ENCODE assay signal across 9 cellular contexts in genomic region chr11:11396290-11397042, GRCh38. TPM values are rescaled to one million over a fixed set of nuclear protein-coding genes. Genes with fewer than 3 reads are reported as not detected.
DNase-seq lines count a peak whose midpoint lies in the region; ATAC-seq and TF ChIP-seq lines count a peak whose summit lies in the region.
"Had no signal": no experiment of that assay in that cellular context is flagged by ENCODE, and none has a peak within 500 bp of the region (broad histone marks: within the 10 kb centered on the region; RNA-seq: fewer than 3 reads in every experiment).

No MANE protein-coding gene starts in this region.

- H3K27ac Mint-ChIP-seq in chondrocyte (ENCODE audit: unreplicated experiment), result peak overlapping the region; percentile 88
- H3K27ac Mint-ChIP-seq: activated CD4-positive, alpha-beta memory T cell treated with anti-CD3 and anti-CD28 coated beads for 36 hours had no signal

- peak; percentile 40 for ATAC-seq in Right ventricle myocardium inferior
- ATAC-seq in lung (ENCODE audit: insufficient read depth, low FRiP score), result peak; percentile 22

- H3K27me3 Mint-ChIP-seq in chondrocyte (ENCODE audit: low read depth), result peaks cover 2% of the 10 kb centered on the region
- H3K27me3 Mint-ChIP-seq: activated CD4-positive, alpha-beta memory T cell treated with anti-CD3 and anti-CD28 coated beads for 36 hours had no signal

- no peak overlapping the region for H3K4me3 Mint-ChIP-seq in chondrocyte (ENCODE audit: unreplicated experiment)
- H3K4me3 Mint-ChIP-seq: activated CD4-positive, alpha-beta memory T cell treated with anti-CD3 and anti-CD28 coated beads for 36 hours had no signal

- H3K27ac ChIP-seq in left ventricle myocardium inferior (replicated peaks) (no peak overlapping the region), lung (ENCODE audit: low read depth in 1 of 2, low read length in 1 of 2) (no peak overlapping the region), uterus (peak overlapping the region; percentile 76 to 80)

- H3K36me3 ChIP-seq in left ventricle myocardium inferior (no peaks in the 10 kb centered on the region), lung (ENCODE audit: control insufficient read depth in 2 of 2, insufficient read depth in 2 of 2, low read length in 2 of 2) (no peaks in the 10 kb centered on the region), uterus (no peaks in the 10 kb centered on the region)

- 69 to 70% methylated on average over 11 of the region's 11 CpGs for WGBS in lung, 2 donors

- TF ChIP-seq CTCF in left ventricle myocardium inferior (IDR thresholded peaks at IDR 0.05; ENCODE audit: borderline replicate concordance) (no peak), chondrocyte (IDR thresholded peaks at IDR 0.05) (no peak), lung (IDR thresholded peaks at IDR 0.05; ENCODE audit: control extremely low read depth, extremely low read depth) (no peak), uterus (IDR thresholded peaks at IDR 0.05) (no peak)

- intact Hi-C loops in Right ventricle myocardium inferior (cut with DNase I), result no loop called here
- intact Hi-C loops in left ventricle myocardium inferior (cut with micrococcal nuclease), result no loop called here
- intact Hi-C loops in uterus (cut with DNase I; ENCODE audit: low total_unique reads), result no loop called here

- H3K4me3 ChIP-seq in left ventricle myocardium inferior, result no peak overlapping the region
- no peak overlapping the region for H3K4me3 ChIP-seq in lung
- H3K4me3 ChIP-seq in uterus, result no peak overlapping the region

- DNase-seq in Right ventricle myocardium inferior (ENCODE audit: missing footprints) (no peak), left ventricle myocardium inferior (no peak), chondrocyte (ENCODE audit: low spot score) (no peak), lung (ENCODE audit: low spot score) (no peak), uterus (peak; percentile 70 to 86), T-helper 1 cell (no peak), NCI-H187 treated with DMSO at 0.1 percent for 48 hours (lab: John Stamatoyannopoulos, UW) (no peak)
- no peak for DNase-seq in activated CD4-positive, alpha-beta T cell treated with anti-CD3 and anti-CD28 coated beads for 48 hours
- DNase-seq: activated CD4-positive, alpha-beta memory T cell treated with anti-CD3 and anti-CD28 coated beads for 36 hours had no signal

- H3K9me3 ChIP-seq in left ventricle myocardium inferior (replicated peaks) (no peaks in the 10 kb centered on the region), lung (ENCODE audit: control insufficient read depth in 2 of 2, insufficient read depth in 1 of 2, low read length in 1 of 2) (no peaks in the 10 kb centered on the region), uterus (no peaks in the 10 kb centered on the region)

- H3K4me1 Mint-ChIP-seq in chondrocyte (ENCODE audit: low read depth), result peaks cover 21% of the 10 kb centered on the region

- peaks cover 25% of the 10 kb centered on the region for H3K4me1 ChIP-seq in left ventricle myocardium inferior
- peaks cover 0 to 19% of the 10 kb centered on the region in 2 donors for H3K4me1 ChIP-seq in lung (ENCODE audit: control insufficient read depth in 2 of 2, insufficient read depth in 2 of 2, low read length in 2 of 2)
- peaks cover 4 to 5% of the 10 kb centered on the region in 2 donors for H3K4me1 ChIP-seq in uterus

- no peaks in the 10 kb centered on the region for H3K27me3 ChIP-seq in left ventricle myocardium inferior (ENCODE audit: low read depth)
- no peaks in the 10 kb centered on the region for H3K27me3 ChIP-seq in lung (ENCODE audit: control insufficient read depth, insufficient read depth)
- no peaks in the 10 kb centered on the region for H3K27me3 ChIP-seq in uterus

- no peaks in the 10 kb centered on the region for H3K9me3 Mint-ChIP-seq in chondrocyte (ENCODE audit: low read depth)
- H3K9me3 Mint-ChIP-seq: activated CD4-positive, alpha-beta memory T cell treated with anti-CD3 and anti-CD28 coated beads for 36 hours had no signal

- TF ChIP-seq POLR2A in uterus (IDR thresholded peaks at IDR 0.05), result no peak

- H3K36me3 Mint-ChIP-seq in chondrocyte (ENCODE audit: low read depth), result peaks cover 7% of the 10 kb centered on the region
- H3K36me3 Mint-ChIP-seq: activated CD4-positive, alpha-beta memory T cell treated with anti-CD3 and anti-CD28 coated beads for 36 hours had no signal

RNA-seq across cellular contexts. Expression of gene CSNK2A3, which starts 43.4 kb away (rescaled TPM):
- total RNA-seq in Right ventricle myocardium inferior (0.62 TPM), left ventricle myocardium inferior (1.4 TPM), chondrocyte (1.2 to 3.5 TPM (median 2.7 TPM) in 3 replicates), lung (1 to 10 TPM; 2.6 to 3.7 TPM), uterus (1 to 10 TPM; 1.0 to 3.0 (median 2.0) TPM)
- under 1 TPM; 0.39 to 0.61 TPM for polyA plus RNA-seq in lung

Comparison
In these comparisons a context has a peak if more than half of its experiments do, and no peak if none do; other contexts are left out.
1. DNase-seq: peak in uterus (2 of 2); none in Right ventricle myocardium inferior (single experiment), left ventricle myocardium inferior (single experiment), chondrocyte (single experiment), lung (single experiment), T-helper 1 cell (0 of 5), NCI-H187 treated with DMSO at 0.1 percent for 48 hours (single experiment) and activated CD4-positive, alpha-beta T cell treated with anti-CD3 and anti-CD28 coated beads for 48 hours (single experiment).
2. H3K27ac ChIP-seq: peak in uterus (2 of 2); none in left ventricle myocardium inferior (single experiment) and lung (0 of 2).